1 cellular context compared by ENCODE assay signal in the genomic region with DNA sequence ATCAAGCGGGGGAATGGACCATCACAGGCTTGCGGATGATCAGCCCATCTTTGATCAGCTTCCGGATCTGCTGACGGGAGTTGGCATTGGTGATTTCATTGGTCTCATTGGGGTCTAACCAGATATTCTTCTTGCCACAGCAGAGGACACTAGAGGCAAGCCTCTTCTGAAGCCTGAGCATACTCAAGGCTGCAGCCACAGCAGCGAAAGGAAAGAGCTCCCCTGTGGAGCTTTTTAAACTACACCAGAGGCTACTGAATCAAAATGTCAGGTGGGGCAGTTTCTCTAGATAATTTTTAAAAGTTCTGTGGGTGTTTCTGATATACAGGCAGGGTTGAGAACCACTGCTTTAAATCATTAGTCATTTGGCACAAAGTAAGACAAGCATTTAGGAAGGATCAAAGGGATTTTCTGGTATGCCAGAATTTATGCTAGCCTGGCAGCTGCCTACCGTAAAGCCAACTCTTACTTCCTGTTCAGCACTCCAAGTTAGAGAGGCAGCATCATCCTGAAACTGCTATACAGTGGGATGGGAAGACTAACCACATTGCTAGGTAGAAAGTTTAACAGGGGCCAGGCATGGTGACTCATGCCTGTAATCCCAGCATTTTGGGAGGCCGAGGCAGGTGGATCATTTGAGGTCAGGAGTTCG.
TF ChIP-seq lines count a peak whose summit lies in the region.

No MANE protein-coding gene starts in this region.

TF ChIP-seq in WTC11, 78 proteins besides CTCF, POLR2A, EP300 and RAD21 (continued from another document):
- TF ChIP-seq, protein P1, sequence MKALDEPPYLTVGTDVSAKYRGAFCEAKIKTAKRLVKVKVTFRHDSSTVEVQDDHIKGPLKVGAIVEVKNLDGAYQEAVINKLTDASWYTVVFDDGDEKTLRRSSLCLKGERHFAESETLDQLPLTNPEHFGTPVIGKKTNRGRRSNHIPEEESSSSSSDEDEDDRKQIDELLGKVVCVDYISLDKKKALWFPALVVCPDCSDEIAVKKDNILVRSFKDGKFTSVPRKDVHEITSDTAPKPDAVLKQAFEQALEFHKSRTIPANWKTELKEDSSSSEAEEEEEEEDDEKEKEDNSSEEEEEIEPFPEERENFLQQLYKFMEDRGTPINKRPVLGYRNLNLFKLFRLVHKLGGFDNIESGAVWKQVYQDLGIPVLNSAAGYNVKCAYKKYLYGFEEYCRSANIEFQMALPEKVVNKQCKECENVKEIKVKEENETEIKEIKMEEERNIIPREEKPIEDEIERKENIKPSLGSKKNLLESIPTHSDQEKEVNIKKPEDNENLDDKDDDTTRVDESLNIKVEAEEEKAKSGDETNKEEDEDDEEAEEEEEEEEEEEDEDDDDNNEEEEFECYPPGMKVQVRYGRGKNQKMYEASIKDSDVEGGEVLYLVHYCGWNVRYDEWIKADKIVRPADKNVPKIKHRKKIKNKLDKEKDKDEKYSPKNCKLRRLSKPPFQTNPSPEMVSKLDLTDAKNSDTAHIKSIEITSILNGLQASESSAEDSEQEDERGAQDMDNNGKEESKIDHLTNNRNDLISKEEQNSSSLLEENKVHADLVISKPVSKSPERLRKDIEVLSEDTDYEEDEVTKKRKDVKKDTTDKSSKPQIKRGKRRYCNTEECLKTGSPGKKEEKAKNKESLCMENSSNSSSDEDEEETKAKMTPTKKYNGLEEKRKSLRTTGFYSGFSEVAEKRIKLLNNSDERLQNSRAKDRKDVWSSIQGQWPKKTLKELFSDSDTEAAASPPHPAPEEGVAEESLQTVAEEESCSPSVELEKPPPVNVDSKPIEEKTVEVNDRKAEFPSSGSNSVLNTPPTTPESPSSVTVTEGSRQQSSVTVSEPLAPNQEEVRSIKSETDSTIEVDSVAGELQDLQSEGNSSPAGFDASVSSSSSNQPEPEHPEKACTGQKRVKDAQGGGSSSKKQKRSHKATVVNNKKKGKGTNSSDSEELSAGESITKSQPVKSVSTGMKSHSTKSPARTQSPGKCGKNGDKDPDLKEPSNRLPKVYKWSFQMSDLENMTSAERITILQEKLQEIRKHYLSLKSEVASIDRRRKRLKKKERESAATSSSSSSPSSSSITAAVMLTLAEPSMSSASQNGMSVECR (CRISPR knock-in tag; IDR thresholded peaks at IDR 0.05; ENCODE audit: borderline replicate concordance), result no peak
- TF ChIP-seq KAT7 (CRISPR knock-in tag; IDR thresholded peaks at IDR 0.05; ENCODE audit: borderline replicate concordance), result no peak
- TF ChIP-seq, protein P2, sequence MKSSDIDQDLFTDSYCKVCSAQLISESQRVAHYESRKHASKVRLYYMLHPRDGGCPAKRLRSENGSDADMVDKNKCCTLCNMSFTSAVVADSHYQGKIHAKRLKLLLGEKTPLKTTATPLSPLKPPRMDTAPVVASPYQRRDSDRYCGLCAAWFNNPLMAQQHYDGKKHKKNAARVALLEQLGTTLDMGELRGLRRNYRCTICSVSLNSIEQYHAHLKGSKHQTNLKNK (CRISPR knock-in tag; IDR thresholded peaks at IDR 0.05), result no peak
- TF ChIP-seq, protein P3, sequence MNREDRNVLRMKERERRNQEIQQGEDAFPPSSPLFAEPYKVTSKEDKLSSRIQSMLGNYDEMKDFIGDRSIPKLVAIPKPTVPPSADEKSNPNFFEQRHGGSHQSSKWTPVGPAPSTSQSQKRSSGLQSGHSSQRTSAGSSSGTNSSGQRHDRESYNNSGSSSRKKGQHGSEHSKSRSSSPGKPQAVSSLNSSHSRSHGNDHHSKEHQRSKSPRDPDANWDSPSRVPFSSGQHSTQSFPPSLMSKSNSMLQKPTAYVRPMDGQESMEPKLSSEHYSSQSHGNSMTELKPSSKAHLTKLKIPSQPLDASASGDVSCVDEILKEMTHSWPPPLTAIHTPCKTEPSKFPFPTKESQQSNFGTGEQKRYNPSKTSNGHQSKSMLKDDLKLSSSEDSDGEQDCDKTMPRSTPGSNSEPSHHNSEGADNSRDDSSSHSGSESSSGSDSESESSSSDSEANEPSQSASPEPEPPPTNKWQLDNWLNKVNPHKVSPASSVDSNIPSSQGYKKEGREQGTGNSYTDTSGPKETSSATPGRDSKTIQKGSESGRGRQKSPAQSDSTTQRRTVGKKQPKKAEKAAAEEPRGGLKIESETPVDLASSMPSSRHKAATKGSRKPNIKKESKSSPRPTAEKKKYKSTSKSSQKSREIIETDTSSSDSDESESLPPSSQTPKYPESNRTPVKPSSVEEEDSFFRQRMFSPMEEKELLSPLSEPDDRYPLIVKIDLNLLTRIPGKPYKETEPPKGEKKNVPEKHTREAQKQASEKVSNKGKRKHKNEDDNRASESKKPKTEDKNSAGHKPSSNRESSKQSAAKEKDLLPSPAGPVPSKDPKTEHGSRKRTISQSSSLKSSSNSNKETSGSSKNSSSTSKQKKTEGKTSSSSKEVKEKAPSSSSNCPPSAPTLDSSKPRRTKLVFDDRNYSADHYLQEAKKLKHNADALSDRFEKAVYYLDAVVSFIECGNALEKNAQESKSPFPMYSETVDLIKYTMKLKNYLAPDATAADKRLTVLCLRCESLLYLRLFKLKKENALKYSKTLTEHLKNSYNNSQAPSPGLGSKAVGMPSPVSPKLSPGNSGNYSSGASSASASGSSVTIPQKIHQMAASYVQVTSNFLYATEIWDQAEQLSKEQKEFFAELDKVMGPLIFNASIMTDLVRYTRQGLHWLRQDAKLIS (CRISPR knock-in tag; IDR thresholded peaks at IDR 0.05; ENCODE audit: borderline replicate concordance), result no peak
- no peak for TF ChIP-seq ZNF263 (CRISPR knock-in tag; IDR thresholded peaks at IDR 0.05; ENCODE audit: low read depth)
- TF ChIP-seq CREM (CRISPR knock-in tag; IDR thresholded peaks at IDR 0.05), result no peak
- TF ChIP-seq TEAD1 (CRISPR knock-in tag; IDR thresholded peaks at IDR 0.05), result no peak
- TF ChIP-seq, protein P4, sequence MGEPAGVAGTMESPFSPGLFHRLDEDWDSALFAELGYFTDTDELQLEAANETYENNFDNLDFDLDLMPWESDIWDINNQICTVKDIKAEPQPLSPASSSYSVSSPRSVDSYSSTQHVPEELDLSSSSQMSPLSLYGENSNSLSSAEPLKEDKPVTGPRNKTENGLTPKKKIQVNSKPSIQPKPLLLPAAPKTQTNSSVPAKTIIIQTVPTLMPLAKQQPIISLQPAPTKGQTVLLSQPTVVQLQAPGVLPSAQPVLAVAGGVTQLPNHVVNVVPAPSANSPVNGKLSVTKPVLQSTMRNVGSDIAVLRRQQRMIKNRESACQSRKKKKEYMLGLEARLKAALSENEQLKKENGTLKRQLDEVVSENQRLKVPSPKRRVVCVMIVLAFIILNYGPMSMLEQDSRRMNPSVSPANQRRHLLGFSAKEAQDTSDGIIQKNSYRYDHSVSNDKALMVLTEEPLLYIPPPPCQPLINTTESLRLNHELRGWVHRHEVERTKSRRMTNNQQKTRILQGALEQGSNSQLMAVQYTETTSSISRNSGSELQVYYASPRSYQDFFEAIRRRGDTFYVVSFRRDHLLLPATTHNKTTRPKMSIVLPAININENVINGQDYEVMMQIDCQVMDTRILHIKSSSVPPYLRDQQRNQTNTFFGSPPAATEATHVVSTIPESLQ (CRISPR knock-in tag; IDR thresholded peaks at IDR 0.05), result no peak
- TF ChIP-seq, protein P5, sequence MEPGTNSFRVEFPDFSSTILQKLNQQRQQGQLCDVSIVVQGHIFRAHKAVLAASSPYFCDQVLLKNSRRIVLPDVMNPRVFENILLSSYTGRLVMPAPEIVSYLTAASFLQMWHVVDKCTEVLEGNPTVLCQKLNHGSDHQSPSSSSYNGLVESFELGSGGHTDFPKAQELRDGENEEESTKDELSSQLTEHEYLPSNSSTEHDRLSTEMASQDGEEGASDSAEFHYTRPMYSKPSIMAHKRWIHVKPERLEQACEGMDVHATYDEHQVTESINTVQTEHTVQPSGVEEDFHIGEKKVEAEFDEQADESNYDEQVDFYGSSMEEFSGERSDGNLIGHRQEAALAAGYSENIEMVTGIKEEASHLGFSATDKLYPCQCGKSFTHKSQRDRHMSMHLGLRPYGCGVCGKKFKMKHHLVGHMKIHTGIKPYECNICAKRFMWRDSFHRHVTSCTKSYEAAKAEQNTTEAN (CRISPR knock-in tag; IDR thresholded peaks at IDR 0.05), result no peak
- no peak for TF ChIP-seq ZNF416 (CRISPR knock-in tag; IDR thresholded peaks at IDR 0.05)
- no peak for TF ChIP-seq ESRRA (CRISPR knock-in tag; IDR thresholded peaks at IDR 0.05; ENCODE audit: borderline replicate concordance)
- TF ChIP-seq, protein P6, sequence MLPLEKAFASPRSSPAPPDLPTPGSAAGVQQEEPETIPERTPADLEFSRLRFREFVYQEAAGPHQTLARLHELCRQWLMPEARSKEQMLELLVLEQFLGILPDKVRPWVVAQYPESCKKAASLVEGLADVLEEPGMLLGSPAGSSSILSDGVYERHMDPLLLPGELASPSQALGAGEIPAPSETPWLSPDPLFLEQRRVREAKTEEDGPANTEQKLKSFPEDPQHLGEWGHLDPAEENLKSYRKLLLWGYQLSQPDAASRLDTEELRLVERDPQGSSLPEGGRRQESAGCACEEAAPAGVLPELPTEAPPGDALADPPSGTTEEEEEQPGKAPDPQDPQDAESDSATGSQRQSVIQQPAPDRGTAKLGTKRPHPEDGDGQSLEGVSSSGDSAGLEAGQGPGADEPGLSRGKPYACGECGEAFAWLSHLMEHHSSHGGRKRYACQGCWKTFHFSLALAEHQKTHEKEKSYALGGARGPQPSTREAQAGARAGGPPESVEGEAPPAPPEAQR (CRISPR knock-in tag; IDR thresholded peaks at IDR 0.05), result no peak
- no peak for TF ChIP-seq ZNF317 (CRISPR knock-in tag; IDR thresholded peaks at IDR 0.05; ENCODE audit: borderline replicate concordance, low read depth)
